8 cellular contexts compared by ENCODE assay signal in genomic region chr14:92603309-92604257, GRCh38.
DNase-seq lines count a peak whose midpoint lies in the region; ATAC-seq and TF ChIP-seq lines count a peak whose summit lies in the region.

No MANE protein-coding gene starts in this region.

- no peaks in the 10 kb centered on the region for H3K36me3 ChIP-seq in BE2C

- H3K27me3 Mint-ChIP-seq in CD14-positive monocyte (ENCODE audit: low read depth in 3 of 3), result peaks cover 0 to 2% (median 0%) of the 10 kb centered on the region in 3 donors

- H3K36me3 Mint-ChIP-seq in CD14-positive monocyte, result peaks cover 58 to 66% of the 10 kb centered on the region in 2 donors

- H3K4me3 ChIP-seq in BE2C (ENCODE audit: low read depth, low read length) (no peak overlapping the region), fibroblast of villous mesenchyme (ENCODE audit: low read depth, low read length) (no peak overlapping the region)

- TF ChIP-seq CTCF in BE2C (IDR thresholded peaks at IDR 0.05; ENCODE audit: low read depth, low read length) (peak; percentile 17; the same call in 1 of the 2 replicates), fibroblast of villous mesenchyme (IDR thresholded peaks at IDR 0.05; ENCODE audit: insufficient read depth, low read depth, low read length) (peak; percentile 23), CD14-positive monocyte (IDR thresholded peaks at IDR 0.05) (no peak)

- intact Hi-C loops in CD14-positive monocyte (cut with micrococcal nuclease), result no loop called here

- DNase-seq in BE2C (no peak), M059J (ENCODE audit: low read depth) (peak; percentile 89), fibroblast of villous mesenchyme (ENCODE audit: low read depth) (peak; percentile 71), retina (peak; percentile 25), NCI-H526 treated with DMSO at 0.1 percent for 48 hours (lab: John Stamatoyannopoulos, UW) (no peak), CD14-positive monocyte (ENCODE audit: low spot score) (no peak)
- DNase-seq in activated T-cell treated with anti-CD3 and anti-CD28 coated beads, Interleukin-2, amount 50 U/mL, for 1 hour, result peak; percentile 69

- no peak for ATAC-seq in HG02938 (IDR thresholded peaks at IDR 0.05; ENCODE audit: unreplicated experiment)

- H3K27me3 ChIP-seq in BE2C, result no peaks in the 10 kb centered on the region; the same call in 1 of the 2 replicates

- no peak overlapping the region for H3K4me3 Mint-ChIP-seq in CD14-positive monocyte

- H3K4me1 Mint-ChIP-seq in CD14-positive monocyte, result peaks cover 32% of the 10 kb centered on the region

- H3K9me3 ChIP-seq in BE2C, result no peaks in the 10 kb centered on the region

- H3K9me3 Mint-ChIP-seq in CD14-positive monocyte, result peaks cover 0 to 11% (median 7%) of the 10 kb centered on the region in 7 donors

- H3K4me1 ChIP-seq in BE2C, result no peaks in the 10 kb centered on the region

- H3K27ac Mint-ChIP-seq in CD14-positive monocyte, result no peak overlapping the region

Comparison
In these comparisons a context has a peak if more than half of its experiments do, and no peak if none do; other contexts are left out.
1. DNase-seq: peak in M059J (single experiment), activated T-cell treated with anti-CD3 and anti-CD28 coated beads, Interleukin-2, amount 50 U/mL, for 1 hour (single experiment), fibroblast of villous mesenchyme (single experiment) and retina (single experiment); none in BE2C (single experiment), NCI-H526 treated with DMSO at 0.1 percent for 48 hours (single experiment) and CD14-positive monocyte (single experiment).